36 cellular contexts compared by ENCODE assay signal in the genomic region with DNA sequence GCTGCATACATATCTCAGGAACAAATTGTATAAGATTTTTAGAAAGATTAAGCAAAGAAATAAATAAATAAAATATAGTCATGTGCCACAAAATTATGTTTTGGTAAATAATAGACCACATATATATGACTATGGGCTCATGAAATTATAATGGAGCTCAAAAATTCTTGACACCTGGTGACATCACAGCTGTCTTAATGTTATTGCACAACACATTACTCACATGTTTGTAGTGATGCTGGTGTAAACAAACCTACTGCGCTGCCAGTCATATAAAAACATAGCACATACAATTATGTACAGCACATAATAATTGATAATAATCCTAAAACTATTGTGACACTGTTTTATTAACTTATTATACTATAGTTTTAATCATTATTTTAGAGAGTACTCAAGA.
"Had no signal": no experiment of that assay in that cellular context is flagged by ENCODE, and none has a peak within 500 bp of the region (broad histone marks: within the 10 kb centered on the region; RNA-seq: fewer than 3 reads in every experiment).

No MANE protein-coding gene starts in this region.

- H3K4me1 Mint-ChIP-seq: activated B cell treated with CpG ODN at 0.5 μM for 24 hours; activated CD4-positive, alpha-beta T cell treated with anti-CD3 and anti-CD28 coated beads for 36 hours; activated CD4-positive, alpha-beta T cell treated with anti-CD3 and anti-CD28 coated beads, Interleukin-2, amount 10 ng/mL, durations not matched to agents 24 days and 14 days; activated CD8-positive, alpha-beta memory T cell treated with anti-CD3 and anti-CD28 coated beads, Interleukin-2, amount 10 ng/mL, durations not matched to agents 7 days and 5 days; activated naive CD4-positive, alpha-beta T cell treated with anti-CD3 and anti-CD28 coated beads, Interleukin-2, amount 50 U/mL, for 24 hours; activated naive CD8-positive, alpha-beta T cell treated with anti-CD3 and anti-CD28 coated beads for 36 hours; activated naive CD8-positive, alpha-beta T cell treated with anti-CD3 and anti-CD28 coated beads, Interleukin-2, amount 50 U/mL, for 24 hours; brain; central memory CD8-positive, alpha-beta T cell; T-helper 17 cell had no signal

- H2AFZ ChIP-seq: hepatocyte had no signal

- H3K4me3 ChIP-seq: adrenal gland, ascending aorta, breast epithelium, esophagus squamous epithelium, gastroesophageal sphincter, heart right ventricle, hepatocyte had no signal

- H3K79me2 ChIP-seq: hepatocyte had no signal

- H3K27me3 ChIP-seq: adrenal gland, ascending aorta, breast epithelium, esophagus squamous epithelium, gastroesophageal sphincter, heart right ventricle, hepatocyte had no signal

- DNase-seq: activated B cell treated with CpG ODN at 0.5 μM for 24 hours; activated CD4-positive, alpha-beta memory T cell treated with anti-CD3 and anti-CD28 coated beads for 36 hours; activated CD4-positive, alpha-beta T cell treated with anti-CD3 and anti-CD28 coated beads for 36 hours; activated CD4-positive, alpha-beta T cell treated with anti-CD3 and anti-CD28 coated beads, Interleukin-2, amount 10 ng/mL, durations not matched to agents 24 days and 14 days; activated CD8-positive, alpha-beta memory T cell treated with anti-CD3 and anti-CD28 coated beads, Interleukin-2, amount 10 ng/mL, durations not matched to agents 7 days and 5 days; activated CD8-positive, alpha-beta memory T cell treated with anti-CD3 and anti-CD28 coated beads, Interleukin-2, amount 50 U/mL, for 4 hours; activated CD8-positive, alpha-beta T cell treated with anti-CD3 and anti-CD28 coated beads, Interleukin-2, amount 10 ng/mL, durations not matched to agents 7 days and 5 days; activated effector memory CD4-positive, alpha-beta T cell treated with anti-CD3 and anti-CD28 coated beads, Interleukin-2, amount 50 U/mL, for 16 hours; activated naive CD4-positive, alpha-beta T cell treated with anti-CD3 and anti-CD28 coated beads for 36 hours; activated naive CD8-positive, alpha-beta T cell treated with anti-CD3 and anti-CD28 coated beads for 36 hours; activated naive CD8-positive, alpha-beta T cell treated with anti-CD3 and anti-CD28 coated beads, Interleukin-2, amount 50 U/mL, for 24 hours; activated T-cell treated with anti-CD3 and anti-CD28 coated beads, Interleukin-2, amount 50 U/mL, for 1 hour; activated T-cell treated with anti-CD3 and anti-CD28 coated beads, Interleukin-2, amount 50 U/mL, for 48 hours; adrenal gland; cortex of kidney; dermis blood vessel endothelial cell; effector CD4-positive, alpha-beta T cell; effector memory CD8-positive, alpha-beta T cell; esophagus squamous epithelium; foreskin melanocyte; heart right ventricle; T-helper 17 cell; T1000; WERI-Rb-1 had no signal

- H3K27ac Mint-ChIP-seq: activated B cell treated with CpG ODN at 0.5 μM for 24 hours; activated CD4-positive, alpha-beta memory T cell treated with anti-CD3 and anti-CD28 coated beads for 36 hours; activated CD4-positive, alpha-beta T cell treated with anti-CD3 and anti-CD28 coated beads for 36 hours; activated CD4-positive, alpha-beta T cell treated with anti-CD3 and anti-CD28 coated beads, Interleukin-2, amount 10 ng/mL, durations not matched to agents 24 days and 14 days; activated CD8-positive, alpha-beta memory T cell treated with anti-CD3 and anti-CD28 coated beads, Interleukin-2, amount 10 ng/mL, durations not matched to agents 7 days and 5 days; activated CD8-positive, alpha-beta T cell treated with anti-CD3 and anti-CD28 coated beads, Interleukin-2, amount 10 ng/mL, durations not matched to agents 7 days and 5 days; activated naive CD4-positive, alpha-beta T cell treated with anti-CD3 and anti-CD28 coated beads for 36 hours; activated naive CD4-positive, alpha-beta T cell treated with anti-CD3 and anti-CD28 coated beads, Interleukin-2, amount 50 U/mL, for 24 hours; activated naive CD8-positive, alpha-beta T cell treated with anti-CD3 and anti-CD28 coated beads for 36 hours; activated naive CD8-positive, alpha-beta T cell treated with anti-CD3 and anti-CD28 coated beads, Interleukin-2, amount 50 U/mL, for 24 hours; activated T-helper 1 cell treated with anti-CD3 and anti-CD28 coated beads, Interleukin-12 subunit alpha, Interleukin-12 subunit beta, Interleukin-2, Interleukin-4 antibody, amounts not matched to agents 30 ng/mL and 10 ng/mL and 1 ng/mL, durations not matched to agents 14 hours and 24 hours and 36 hours; activated T-helper 2 cell treated with anti-CD3 and anti-CD28 coated beads, Interferon-gamma antibody, Interleukin-2, Interleukin-4, amounts not matched to agents 10 μg/mL and 5 μg/mL and 100 μg/mL, durations not matched to agents 14 hours and 24 hours and 36 hours; brain; effector memory CD8-positive, alpha-beta T cell; T-helper 17 cell; T-helper 2 cell treated with Interferon-gamma antibody and Interleukin-4, amounts not matched to agents 5 μg/mL and 100 μg/mL, for 36 hours had no signal

- H3K36me3 Mint-ChIP-seq: activated CD4-positive, alpha-beta memory T cell treated with anti-CD3 and anti-CD28 coated beads for 36 hours; activated CD8-positive, alpha-beta memory T cell treated with anti-CD3 and anti-CD28 coated beads, Interleukin-2, amount 10 ng/mL, durations not matched to agents 7 days and 5 days; activated naive CD4-positive, alpha-beta T cell treated with anti-CD3 and anti-CD28 coated beads, Interleukin-2, amount 50 U/mL, for 24 hours; activated naive CD8-positive, alpha-beta T cell treated with anti-CD3 and anti-CD28 coated beads for 36 hours; brain had no signal

- H3K36me3 ChIP-seq: adrenal gland, ascending aorta, breast epithelium, esophagus squamous epithelium, gastroesophageal sphincter, heart right ventricle, WERI-Rb-1 had no signal

- H3K4me2 ChIP-seq: hepatocyte had no signal

- H3K4me3 Mint-ChIP-seq: activated B cell treated with CpG ODN at 0.5 μM for 24 hours; activated CD4-positive, alpha-beta memory T cell treated with anti-CD3 and anti-CD28 coated beads for 36 hours; activated CD4-positive, alpha-beta T cell treated with anti-CD3 and anti-CD28 coated beads for 36 hours; activated CD4-positive, alpha-beta T cell treated with anti-CD3 and anti-CD28 coated beads, Interleukin-2, amount 10 ng/mL, durations not matched to agents 24 days and 14 days; activated CD8-positive, alpha-beta memory T cell treated with anti-CD3 and anti-CD28 coated beads, Interleukin-2, amount 10 ng/mL, durations not matched to agents 7 days and 5 days; activated CD8-positive, alpha-beta T cell treated with anti-CD3 and anti-CD28 coated beads, Interleukin-2, amount 10 ng/mL, durations not matched to agents 7 days and 5 days; activated naive CD4-positive, alpha-beta T cell treated with anti-CD3 and anti-CD28 coated beads for 36 hours; activated naive CD4-positive, alpha-beta T cell treated with anti-CD3 and anti-CD28 coated beads, Interleukin-2, amount 50 U/mL, for 24 hours; activated naive CD8-positive, alpha-beta T cell treated with anti-CD3 and anti-CD28 coated beads for 36 hours; activated naive CD8-positive, alpha-beta T cell treated with anti-CD3 and anti-CD28 coated beads, Interleukin-2, amount 50 U/mL, for 24 hours; activated T-helper 1 cell treated with anti-CD3 and anti-CD28 coated beads, Interleukin-12 subunit alpha, Interleukin-12 subunit beta, Interleukin-2, Interleukin-4 antibody, amounts not matched to agents 30 ng/mL and 10 ng/mL and 1 ng/mL, durations not matched to agents 14 hours and 24 hours and 36 hours; brain; central memory CD8-positive, alpha-beta T cell; effector memory CD8-positive, alpha-beta T cell; T-helper 17 cell; T-helper 2 cell treated with Interferon-gamma antibody and Interleukin-4, amounts not matched to agents 5 μg/mL and 100 μg/mL, for 36 hours had no signal

- H3K27ac ChIP-seq: adrenal gland, ascending aorta, breast epithelium, epithelial cell of prostate, esophagus squamous epithelium, gastroesophageal sphincter, heart right ventricle, hepatocyte, WERI-Rb-1 had no signal

- H3K9me3 Mint-ChIP-seq: activated B cell treated with CpG ODN at 0.5 μM for 24 hours; activated CD4-positive, alpha-beta memory T cell treated with anti-CD3 and anti-CD28 coated beads for 36 hours; activated CD4-positive, alpha-beta T cell treated with anti-CD3 and anti-CD28 coated beads, Interleukin-2, amount 10 ng/mL, durations not matched to agents 24 days and 14 days; activated naive CD4-positive, alpha-beta T cell treated with anti-CD3 and anti-CD28 coated beads, Interleukin-2, amount 50 U/mL, for 24 hours; activated naive CD8-positive, alpha-beta T cell treated with anti-CD3 and anti-CD28 coated beads, Interleukin-2, amount 50 U/mL, for 24 hours; activated T-helper 1 cell treated with anti-CD3 and anti-CD28 coated beads, Interleukin-12 subunit alpha, Interleukin-12 subunit beta, Interleukin-2, Interleukin-4 antibody, amounts not matched to agents 30 ng/mL and 10 ng/mL and 1 ng/mL, durations not matched to agents 14 hours and 24 hours and 36 hours; activated T-helper 2 cell treated with anti-CD3 and anti-CD28 coated beads, Interferon-gamma antibody, Interleukin-2, Interleukin-4, amounts not matched to agents 10 μg/mL and 5 μg/mL and 100 μg/mL, durations not matched to agents 14 hours and 24 hours and 36 hours; brain had no signal

- ATAC-seq: activated CD4-positive, alpha-beta T cell treated with anti-CD3 and anti-CD28 coated beads for 36 hours; activated CD4-positive, CD25-positive, alpha-beta regulatory T cell treated with anti-CD3 and anti-CD28 coated beads, Interleukin-2, amount 50 U/mL, for 24 hours; activated CD8-positive, alpha-beta memory T cell treated with anti-CD3 and anti-CD28 coated beads, Interleukin-2, amount 10 ng/mL, durations not matched to agents 7 days and 5 days; activated CD8-positive, alpha-beta T cell treated with anti-CD3 and anti-CD28 coated beads, Interleukin-2, amount 10 ng/mL, durations not matched to agents 7 days and 5 days; activated naive CD8-positive, alpha-beta T cell treated with anti-CD3 and anti-CD28 coated beads, Interleukin-2, amount 50 U/mL, for 24 hours; effector memory CD8-positive, alpha-beta T cell; gastroesophageal sphincter; heart right ventricle; T-helper 17 cell had no signal

- H3K4me1 ChIP-seq: adrenal gland, ascending aorta, breast epithelium, esophagus squamous epithelium, gastroesophageal sphincter, heart right ventricle had no signal

- H3K9me3 ChIP-seq: adrenal gland, ascending aorta, breast epithelium, gastroesophageal sphincter, heart right ventricle had no signal

- H3K27me3 Mint-ChIP-seq: activated B cell treated with CpG ODN at 0.5 μM for 24 hours; activated CD4-positive, alpha-beta memory T cell treated with anti-CD3 and anti-CD28 coated beads for 36 hours; activated CD4-positive, alpha-beta T cell treated with anti-CD3 and anti-CD28 coated beads for 36 hours; activated CD4-positive, alpha-beta T cell treated with anti-CD3 and anti-CD28 coated beads, Interleukin-2, amount 10 ng/mL, durations not matched to agents 24 days and 14 days; activated CD8-positive, alpha-beta memory T cell treated with anti-CD3 and anti-CD28 coated beads, Interleukin-2, amount 10 ng/mL, durations not matched to agents 7 days and 5 days; activated naive CD4-positive, alpha-beta T cell treated with anti-CD3 and anti-CD28 coated beads, Interleukin-2, amount 50 U/mL, for 24 hours; activated naive CD8-positive, alpha-beta T cell treated with anti-CD3 and anti-CD28 coated beads for 36 hours; activated naive CD8-positive, alpha-beta T cell treated with anti-CD3 and anti-CD28 coated beads, Interleukin-2, amount 50 U/mL, for 24 hours; brain; central memory CD8-positive, alpha-beta T cell; effector memory CD8-positive, alpha-beta T cell; T-helper 17 cell had no signal
